ENCODE assay signal across 20 cellular contexts in genomic region chr2:151650456-151650855, GRCh38.
"Had no signal": no experiment of that assay in that cellular context is flagged by ENCODE, and none has a peak within 500 bp of the region (broad histone marks: within the 10 kb centered on the region; RNA-seq: fewer than 3 reads in every experiment).

No MANE protein-coding gene starts in this region.

- H3K4me3 ChIP-seq: SJCRH30 had no signal

- ATAC-seq: SK-N-SH treated with all-trans-retinoic acid at 6 μM for 48 hours had no signal

- DNase-seq: Kasumi-1, MM.1S, NCI-H1092 treated with DMSO at 0.1 percent for 48 hours, NCI-H1436, NCI-H187, NCI-H2029, NCI-H2081 treated with DMSO at 0.1 percent for 48 hours, NCI-H2171, NCI-H226, NCI-H446, NCI-H510A, NCI-H524 treated with DMSO at 0.1 percent for 48 hours, NCI-H69, NCI-H774, SHP77 treated with DMSO at 0.1 percent for 48 hours, SJCRH30 had no signal

- H3K27me3 ChIP-seq: SJCRH30 had no signal

- H3K4me1 ChIP-seq: SJCRH30 had no signal

- H3K27ac ChIP-seq: KMS-11, RWPE1, SJCRH30 had no signal

- FAIRE-seq: RCC 7860 had no signal

- H3K9me3 ChIP-seq: SJCRH30 had no signal
